Comparison of ENCODE assay signal across 9 cellular contexts in genomic region chr16:2482181-2483107, GRCh38. TPM values are rescaled to one million over a fixed set of nuclear protein-coding genes. Genes with fewer than 3 reads are reported as not detected.
DNase-seq lines count a peak whose midpoint lies in the region; ATAC-seq and TF ChIP-seq lines count a peak whose summit lies in the region.
"Had no signal": no experiment of that assay in that cellular context is flagged by ENCODE, and none has a peak within 500 bp of the region (broad histone marks: within the 10 kb centered on the region; RNA-seq: fewer than 3 reads in every experiment).

No MANE protein-coding gene starts in this region.

- H3K27me3 ChIP-seq in heart right ventricle, result no peaks in the 10 kb centered on the region
- no peaks in the 10 kb centered on the region for H3K27me3 ChIP-seq in sigmoid colon

- DNase-seq in DMS79 (lab: John Stamatoyannopoulos, UW) (peak; percentile 52), heart right ventricle (no peak), sigmoid colon (peak; percentile 93), mesenteric fat pad (ENCODE audit: low spot score) (no peak), germinal center (ENCODE audit: low spot score) (no peak)
- DNase-seq in stimulated activated naive CD8-positive, alpha-beta T cell treated with anti-CD3 and anti-CD28 coated beads, Interleukin-15, amount 100 ng/mL, for 72 hours, result no peak

- no peak for TF ChIP-seq EP300 in sigmoid colon (IDR thresholded peaks at IDR 0.05)

- H3K4me1 ChIP-seq in heart right ventricle (peaks cover 6 to 40% (median 29%) of the 10 kb centered on the region in 9 donors), sigmoid colon (peaks cover 0 to 30% (median 26%) of the 10 kb centered on the region in 4 donors)

- H3K9me3 ChIP-seq in heart right ventricle (no peaks in the 10 kb centered on the region), sigmoid colon (no peaks in the 10 kb centered on the region)

- no peak overlapping the region for H3K4me3 ChIP-seq in heart right ventricle
- H3K4me3 ChIP-seq in sigmoid colon, result peak overlapping the region in 3 of 4 donors; percentile 36 to 41 (median 40)

- peaks cover 40% of the 10 kb centered on the region for H3K4me1 Mint-ChIP-seq in stimulated activated naive CD8-positive, alpha-beta T cell treated with anti-CD3 and anti-CD28 coated beads, Interleukin-15, amount 100 ng/mL, for 72 hours

- intact Hi-C loops in heart right ventricle (cut with DNase I), result loop anchor here in 1 of 10 donors (10.0 kb wide), 1 partner anchor 48 kb away; no protein-coding TSS in a partner anchor
- intact Hi-C loops in sigmoid colon (cut with DNase I), result loop anchor here (5.0 kb wide), 1 partner anchor 55 kb away; the partner anchor contains the start of gene CCNF

- TF ChIP-seq POLR2A in sigmoid colon (IDR thresholded peaks at IDR 0.05), result no peak

- TF ChIP-seq CTCF in heart right ventricle (IDR thresholded peaks at IDR 0.05) (no peak), sigmoid colon (IDR thresholded peaks at IDR 0.05) (no peak)

- ATAC-seq in SK-N-SH treated with all-trans-retinoic acid at 6 μM for 48 hours (peak; percentile 94), heart right ventricle (peak in 6 of 8 donors; percentile 14 to 66 (median 25)), HG03280 (IDR thresholded peaks at IDR 0.05; ENCODE audit: unreplicated experiment) (no peak)
- ATAC-seq in stimulated activated naive CD8-positive, alpha-beta T cell treated with anti-CD3 and anti-CD28 coated beads, Interleukin-15, amount 100 ng/mL, for 72 hours, result no peak

- H3K36me3 ChIP-seq in heart right ventricle (peaks cover 0 to 4% (median 0%) of the 10 kb centered on the region in 9 donors), sigmoid colon (no peaks in the 10 kb centered on the region)

- peak overlapping the region in 3 of 10 donors; percentile 1 to 44 (median 44) for H3K27ac ChIP-seq in heart right ventricle
- H3K27ac ChIP-seq in sigmoid colon, result peak overlapping the region; percentile 83 to 91 (median 84)

- 67 to 68% methylated on average over 28 of the region's 28 CpGs for WGBS in heart right ventricle, 2 donors
- WGBS in sigmoid colon, 2 donors, result 77 to 82% methylated on average over 28 of the region's 28 CpGs

- no peaks in the 10 kb centered on the region for H3K27me3 Mint-ChIP-seq in stimulated activated naive CD8-positive, alpha-beta T cell treated with anti-CD3 and anti-CD28 coated beads, Interleukin-15, amount 100 ng/mL, for 72 hours

- no peaks in the 10 kb centered on the region for H3K9me3 Mint-ChIP-seq in stimulated activated naive CD8-positive, alpha-beta T cell treated with anti-CD3 and anti-CD28 coated beads, Interleukin-15, amount 100 ng/mL, for 72 hours

- H3K4me3 Mint-ChIP-seq in stimulated activated naive CD8-positive, alpha-beta T cell treated with anti-CD3 and anti-CD28 coated beads, Interleukin-15, amount 100 ng/mL, for 72 hours, result no peak overlapping the region

- H3K27ac Mint-ChIP-seq in stimulated activated naive CD8-positive, alpha-beta T cell treated with anti-CD3 and anti-CD28 coated beads, Interleukin-15, amount 100 ng/mL, for 72 hours, result peak overlapping the region in 1 of 2 donors; percentile 38

TF ChIP-seq in SK-N-SH treated with all-trans-retinoic acid at 6 μM for 48 hours, 23 proteins besides CTCF, POLR2A, EP300 and RAD21:
- 0 out of 2 replicates have a peak, but pooled peaks have one; percentile 34 for TF ChIP-seq TSHZ2 (CRISPR knock-in tag; IDR thresholded peaks at IDR 0.05)
- no peak for TF ChIP-seq ZNF565 (CRISPR knock-in tag; conservative IDR thresholded peaks at IDR 0.05; ENCODE audit: low read depth)
- peak; percentile 34; the same call in 1 of the 2 replicates for TF ChIP-seq TCF4 (CRISPR knock-in tag; IDR thresholded peaks at IDR 0.05; ENCODE audit: borderline replicate concordance)

RNA-seq across cellular contexts. Expression of gene TBC1D24, which starts 7.5 kb away (rescaled TPM):
- total RNA-seq in heart right ventricle (10 to 100 TPM in 4 of 10 donors, 1 to 10 TPM in 6; 6.2 to 14.9 (median 9.2) TPM), sigmoid colon (10 to 100 TPM in 2 of 4 donors, 1 to 10 TPM in 2; 5.9 to 16.1 (median 10.5) TPM), mesenteric fat pad (24.9 TPM)
- polyA plus RNA-seq in heart right ventricle (1 to 10 TPM; 3.4 to 5.4 TPM), sigmoid colon (1 to 10 TPM in 2 of 3 donors, under 1 TPM in 1; 0.60 to 6.5 (median 1.4) TPM)

RNA-seq across cellular contexts. Expression of gene NTN3, which starts 11.3 kb away (rescaled TPM):
- total RNA-seq in heart right ventricle (under 1 TPM in 3 of 10 donors, not detected in 7; 0.12 to 0.18 (median 0.17) TPM), sigmoid colon (under 1 TPM in 1 of 4 donors, not detected in 3; 0.83 TPM), mesenteric fat pad (not detected)
- polyA plus RNA-seq in heart right ventricle (not detected), sigmoid colon (under 1 TPM in 1 of 3 donors, not detected in 2; 0.13 TPM)
- total RNA-seq: T-helper 1 cell treated with Interleukin-12 subunit alpha and Interleukin-12 subunit beta and Interleukin-4 antibody, amounts not matched to agents 30 ng/mL and 1 ng/mL, for 36 hours had no signal

RNA-seq across cellular contexts. Expression of gene TEDC2, which starts 22.5 kb away (rescaled TPM):
- total RNA-seq in heart right ventricle (1 to 10 TPM in 4 of 10 donors, under 1 TPM in 6; 0.47 to 1.9 (median 0.95) TPM), sigmoid colon (1 to 10 TPM in 1 of 4 donors, not detected in 3; 8.3 TPM), mesenteric fat pad (not detected)
- polyA plus RNA-seq in heart right ventricle (1 to 10 TPM in 1 of 2 donors, under 1 TPM in 1; 0.29 to 2.3 TPM), sigmoid colon (10 to 100 TPM in 1 of 3 donors, 1 to 10 TPM in 1, under 1 TPM in 1; 0.60 to 10.6 (median 2.3) TPM)

RNA-seq across cellular contexts. Expression of gene ATP6V0C, which starts 31.3 kb away (rescaled TPM):
- total RNA-seq in heart right ventricle (100 to 1,000 TPM; 104 to 209 (median 130) TPM), sigmoid colon (10 to 100 TPM; 33.2 to 51.5 (median 42.5) TPM), mesenteric fat pad (203 TPM)
- polyA plus RNA-seq in heart right ventricle (100 to 1,000 TPM in 1 of 2 donors, 10 to 100 TPM in 1; 58.5 to 243 TPM), sigmoid colon (100 to 1,000 TPM in 1 of 3 donors, 10 to 100 TPM in 2; 79.3 to 233 (median 99.0) TPM)

RNA-seq across cellular contexts. Expression of gene AMDHD2, which starts 37.7 kb away (rescaled TPM):
- 10 to 100 TPM in 5 of 10 donors, 1 to 10 TPM in 5; 7.1 to 20.1 (median 9.4) TPM for total RNA-seq in heart right ventricle
- polyA plus RNA-seq in heart right ventricle, result 10 to 100 TPM; 12.2 to 20.8 TPM
- total RNA-seq in sigmoid colon, result 10 to 100 TPM; 23.3 to 25.3 (median 24.4) TPM
- polyA plus RNA-seq in sigmoid colon, result 10 to 100 TPM; 21.0 to 39.4 (median 21.5) TPM
- total RNA-seq in mesenteric fat pad, result 45.3 TPM

Comparison
In these comparisons a context has a peak if more than half of its experiments do, and no peak if none do; other contexts are left out.
1. DNase-seq: peak in DMS79 (single experiment) and sigmoid colon (single experiment); none in heart right ventricle (0 of 2), mesenteric fat pad (single experiment), stimulated activated naive CD8-positive, alpha-beta T cell treated with anti-CD3 and anti-CD28 coated beads, Interleukin-15, amount 100 ng/mL, for 72 hours (0 of 2) and germinal center (single experiment).
2. ATAC-seq: peak in SK-N-SH treated with all-trans-retinoic acid at 6 μM for 48 hours (single experiment) and heart right ventricle (6 of 8); none in stimulated activated naive CD8-positive, alpha-beta T cell treated with anti-CD3 and anti-CD28 coated beads, Interleukin-15, amount 100 ng/mL, for 72 hours (single experiment) and HG03280 (single experiment).
3. H3K4me3 ChIP-seq: peak in sigmoid colon (3 of 4); none in heart right ventricle (0 of 10).